Comparison of ENCODE assay signal across 9 cellular contexts in the genomic region with DNA sequence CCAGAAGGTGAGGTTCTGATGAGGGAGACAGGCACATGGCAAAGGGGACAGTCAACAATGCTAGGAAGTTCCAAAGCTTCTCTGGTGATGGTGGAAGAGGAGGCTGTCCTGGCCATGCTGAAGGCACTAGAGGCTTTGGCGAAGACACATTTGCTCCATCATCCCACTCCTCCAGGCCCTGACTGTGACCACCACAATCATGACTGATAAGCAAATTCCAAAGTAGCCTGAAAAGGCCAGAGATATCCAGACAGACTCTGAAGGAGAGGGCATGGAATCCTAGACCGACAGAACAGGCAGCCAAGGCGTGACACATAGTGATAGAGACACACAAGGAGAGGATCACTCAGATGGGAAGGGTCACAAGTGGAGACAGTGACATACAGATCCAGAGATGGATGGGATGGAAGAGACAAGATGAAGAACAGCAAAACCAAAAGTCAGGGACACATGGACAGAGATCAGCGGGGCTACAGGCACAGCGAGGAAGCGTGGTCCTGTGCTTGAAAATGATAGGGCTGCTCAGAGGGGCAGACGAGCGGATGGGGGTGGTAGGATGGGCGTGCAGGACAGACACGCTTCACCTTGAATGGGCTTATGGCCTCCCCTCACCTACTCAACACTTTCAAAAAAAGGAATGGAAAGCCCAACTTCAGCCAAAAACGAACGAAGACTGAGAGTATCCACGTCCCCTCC. TPM values are rescaled to one million over a fixed set of nuclear protein-coding genes. Genes with fewer than 3 reads are reported as not detected.
DNase-seq lines count a peak whose midpoint lies in the region; ATAC-seq and TF ChIP-seq lines count a peak whose summit lies in the region.
"Had no signal": no experiment of that assay in that cellular context is flagged by ENCODE, and none has a peak within 500 bp of the region (broad histone marks: within the 10 kb centered on the region; RNA-seq: fewer than 3 reads in every experiment).

No MANE protein-coding gene starts in this region.

- H3K4me1 Mint-ChIP-seq in chondrocyte (ENCODE audit: low read depth) = peaks cover 12% of the 10 kb centered on the region
- H3K4me1 Mint-ChIP-seq in stimulated activated naive CD8-positive, alpha-beta T cell treated with anti-CD3 and anti-CD28 coated beads, Interleukin-15, amount 100 ng/mL, for 72 hours = peaks cover 8% of the 10 kb centered on the region

- no peaks in the 10 kb centered on the region for H3K27me3 Mint-ChIP-seq in chondrocyte (ENCODE audit: low read depth)
- H3K27me3 Mint-ChIP-seq in stimulated activated naive CD8-positive, alpha-beta T cell treated with anti-CD3 and anti-CD28 coated beads, Interleukin-15, amount 100 ng/mL, for 72 hours = no peaks in the 10 kb centered on the region

- ATAC-seq in GM21390 (IDR thresholded peaks at IDR 0.05; ENCODE audit: unreplicated experiment) = no peak
- no peak for ATAC-seq in stimulated activated naive CD8-positive, alpha-beta T cell treated with anti-CD3 and anti-CD28 coated beads, Interleukin-15, amount 100 ng/mL, for 72 hours

- 54 to 62% methylated on average over 13 of the region's 13 CpGs for WGBS in sigmoid colon, 2 donors

- intact Hi-C loops in sigmoid colon (cut with DNase I) = loop anchor here (10.0 kb wide), 4 partner anchors 225 to 895 kb away; a partner anchor contains a TSS

- H3K36me3 ChIP-seq in GM06990 (ENCODE audit: control insufficient read depth, insufficient read depth, low read length) (no peaks in the 10 kb centered on the region), Peyer's patch (no peaks in the 10 kb centered on the region), sigmoid colon (no peaks in the 10 kb centered on the region)

- H3K4me3 ChIP-seq in GM06990 (replicated peaks; ENCODE audit: low read depth, low read length) = peak overlapping the region; percentile 83
- H3K4me3 ChIP-seq in Peyer's patch = peak overlapping the region; percentile 49 to 76 (median 65)
- H3K4me3 ChIP-seq in fibroblast of villous mesenchyme (ENCODE audit: low read depth, low read length) = peak overlapping the region; percentile 62
- peak overlapping the region; percentile 44 to 70 (median 64) for H3K4me3 ChIP-seq in sigmoid colon

- H3K9me3 ChIP-seq in Peyer's patch = no peaks in the 10 kb centered on the region
- H3K9me3 ChIP-seq in sigmoid colon = no peaks in the 10 kb centered on the region

- DNase-seq in GM06990 (ENCODE audit: extremely low read depth, insufficient read length) (no peak), Peyer's patch (no peak), fibroblast of villous mesenchyme (ENCODE audit: low read depth) (no peak), sigmoid colon (no peak), cerebellum (ENCODE audit: low spot score) (no peak), chondrocyte (ENCODE audit: low spot score) (no peak)
- no peak for DNase-seq in stimulated activated naive CD8-positive, alpha-beta T cell treated with anti-CD3 and anti-CD28 coated beads, Interleukin-15, amount 100 ng/mL, for 72 hours
- DNase-seq: T-helper 9 cell had no signal

- no peak overlapping the region for H3K27ac Mint-ChIP-seq in chondrocyte (ENCODE audit: unreplicated experiment)
- H3K27ac Mint-ChIP-seq in stimulated activated naive CD8-positive, alpha-beta T cell treated with anti-CD3 and anti-CD28 coated beads, Interleukin-15, amount 100 ng/mL, for 72 hours = no peak overlapping the region

- H3K4me3 Mint-ChIP-seq in chondrocyte (ENCODE audit: unreplicated experiment) = no peak overlapping the region
- H3K4me3 Mint-ChIP-seq in stimulated activated naive CD8-positive, alpha-beta T cell treated with anti-CD3 and anti-CD28 coated beads, Interleukin-15, amount 100 ng/mL, for 72 hours = no peak overlapping the region

- TF ChIP-seq EP300 in sigmoid colon (IDR thresholded peaks at IDR 0.05) = no peak

- no peaks in the 10 kb centered on the region for H3K36me3 Mint-ChIP-seq in chondrocyte (ENCODE audit: low read depth)

- H3K27me3 ChIP-seq in GM06990 (replicated peaks; ENCODE audit: control insufficient read depth, insufficient read depth, low read length) (no peaks in the 10 kb centered on the region), Peyer's patch (no peaks in the 10 kb centered on the region), sigmoid colon (no peaks in the 10 kb centered on the region)

- H3K27ac ChIP-seq in Peyer's patch (no peak overlapping the region), sigmoid colon (peak overlapping the region in 1 of 4 donors; percentile 70)

- no peak for TF ChIP-seq POLR2A in Peyer's patch (IDR thresholded peaks at IDR 0.05)
- TF ChIP-seq POLR2A in sigmoid colon (IDR thresholded peaks at IDR 0.05) = no peak

- H3K9me3 Mint-ChIP-seq in chondrocyte (ENCODE audit: low read depth) = no peaks in the 10 kb centered on the region
- H3K9me3 Mint-ChIP-seq in stimulated activated naive CD8-positive, alpha-beta T cell treated with anti-CD3 and anti-CD28 coated beads, Interleukin-15, amount 100 ng/mL, for 72 hours = no peaks in the 10 kb centered on the region

- TF ChIP-seq CTCF in GM06990 (IDR thresholded peaks at IDR 0.05; ENCODE audit: insufficient read depth, low read length, poor library complexity, severe bottlenecking) (no peak), Peyer's patch (IDR thresholded peaks at IDR 0.05) (no peak), fibroblast of villous mesenchyme (IDR thresholded peaks at IDR 0.05; ENCODE audit: insufficient read depth, low read depth, low read length) (no peak), sigmoid colon (IDR thresholded peaks at IDR 0.05) (no peak), chondrocyte (IDR thresholded peaks at IDR 0.05) (no peak)

- H3K4me1 ChIP-seq in Peyer's patch (peaks cover 0 to 17% (median 3%) of the 10 kb centered on the region in 4 donors), sigmoid colon (peaks cover 0 to 24% (median 16%) of the 10 kb centered on the region in 4 donors)

RNA-seq across cellular contexts. Expression of a gene that starts 1.3 kb away (rescaled TPM):
- total RNA-seq in Peyer's patch (1 to 10 TPM in 2 of 4 donors, under 1 TPM in 2; 0.53 to 7.4 (median 1.0) TPM), fibroblast of villous mesenchyme (under 0.01 TPM in 2 replicates), sigmoid colon (1 to 10 TPM in 2 of 4 donors, under 1 TPM in 2; 0.33 to 1.9 (median 0.98) TPM), cerebellum (4.2 TPM), chondrocyte (5.9 to 11.8 TPM (median 9.8 TPM) in 3 replicates)
- under 1 TPM in 2 of 3 donors, not detected in 1; under 0.01 to 0.57 TPM for polyA plus RNA-seq in sigmoid colon

RNA-seq across cellular contexts. Expression of a gene that starts 5.8 kb away (rescaled TPM):
- total RNA-seq in Peyer's patch = 10 to 100 TPM; 23.3 to 48.5 (median 37.6) TPM
- total RNA-seq in fibroblast of villous mesenchyme = 15.5 and 18.0 TPM in 2 replicates
- 10 to 100 TPM in 3 of 4 donors, 1 to 10 TPM in 1; 8.9 to 30.6 (median 19.4) TPM for total RNA-seq in sigmoid colon
- 10 to 100 TPM; 19.2 to 35.4 (median 22.0) TPM for polyA plus RNA-seq in sigmoid colon
- 10.0 TPM for total RNA-seq in cerebellum
- total RNA-seq in chondrocyte = 11.8 to 21.6 TPM (median 12.3 TPM) in 3 replicates

RNA-seq across cellular contexts. Expression of a gene that starts 17.3 kb away (rescaled TPM):
- 100 to 1,000 TPM; 175 to 369 (median 341) TPM for total RNA-seq in Peyer's patch
- 18.1 and 20.0 TPM in 2 replicates for total RNA-seq in fibroblast of villous mesenchyme
- 10 to 100 TPM; 16.4 to 37.1 (median 26.3) TPM for total RNA-seq in sigmoid colon
- polyA plus RNA-seq in sigmoid colon = 100 to 1,000 TPM in 1 of 3 donors, 10 to 100 TPM in 2; 33.0 to 124 (median 41.6) TPM
- 27.5 TPM for total RNA-seq in cerebellum
- total RNA-seq in chondrocyte = 16.4 to 27.3 TPM (median 18.5 TPM) in 3 replicates

RNA-seq across cellular contexts. Expression of a gene that starts 28.3 kb away (rescaled TPM):
- total RNA-seq in Peyer's patch (1 to 10 TPM in 2 of 4 donors, under 1 TPM in 1, not detected in 1; 0.85 to 8.3 (median 1.5) TPM), fibroblast of villous mesenchyme (not detected in 2 replicates), sigmoid colon (1 to 10 TPM in 3 of 4 donors, under 1 TPM in 1; 0.82 to 3.0 (median 2.1) TPM), cerebellum (33.3 TPM), chondrocyte (0.20 TPM in 1 of 3 replicates, not detected in the others)
- polyA plus RNA-seq in sigmoid colon = 1 to 10 TPM in 1 of 3 donors, under 1 TPM in 1, not detected in 1; 0.60 to 1.5 TPM
